8 cellular contexts compared by ENCODE assay signal in genomic region chr4:174217273-174218126, GRCh38.
A peak's percentile ranks its signal among the peaks of the same experiment; 100 is the strongest.
DNase-seq lines count a peak whose midpoint lies in the region; ATAC-seq and TF ChIP-seq lines count a peak whose summit lies in the region.

No MANE protein-coding gene starts in this region.

- WGBS in testis, 2 donors: 1 to 4% methylated on average over 25 to 41 of the region's 41 CpGs

- ATAC-seq in GM21529 (IDR thresholded peaks at IDR 0.05; ENCODE audit: unreplicated experiment) (no peak), HG03139 (IDR thresholded peaks at IDR 0.05; ENCODE audit: unreplicated experiment) (no peak)

- peaks cover 5% of the 10 kb centered on the region; the same call in 1 of the 2 replicates for H3K9me3 ChIP-seq in AG04450 (ENCODE audit: control insufficient read depth, insufficient read depth, low read length)
- H3K9me3 ChIP-seq in ascending aorta: no peaks in the 10 kb centered on the region
- no peaks in the 10 kb centered on the region for H3K9me3 ChIP-seq in testis

- intact Hi-C loops in ascending aorta (cut with DNase I) (no loop called here), testis (cut with DNase I; ENCODE audit: low total_unique reads) (no loop called here)

- POLR2A ChIA-PET in AG04450 (lab: Yijun Ruan, JAX) (no interaction called here), HEK293T (lab: Yijun Ruan, JAX) (interaction anchor here (0.6 to 3.3 kb wide), 12 partner anchors 7 to 688 kb away, joined by 3 to 25 read pairs (median 4); partner anchors contain the start of genes CEP44, FBXO8 and HAND2)

- TF ChIP-seq POLR2A in testis (IDR thresholded peaks at IDR 0.05): no peak

- H3K4me3 ChIP-seq in AG04450 (ENCODE audit: low read depth, low read length) (peak overlapping the region; percentile 35), ascending aorta (peak overlapping the region; percentile 32 to 67), testis (peak overlapping the region; percentile 6)

- no peaks in the 10 kb centered on the region for H3K36me3 ChIP-seq in ascending aorta
- H3K36me3 ChIP-seq in testis (ENCODE audit: low read depth, missing control alignments): no peaks in the 10 kb centered on the region

- CTCF ChIA-PET in AG04450 (lab: Charles Lee): interaction anchor here (0.5 to 0.7 kb wide), 2 partner anchors 97 to 227 kb away, joined by 3 read pairs; no protein-coding TSS in a partner anchor
- CTCF ChIA-PET in HEK293T (lab: Yijun Ruan, JAX): interaction anchor here (0.9 kb wide), 1 partner anchor 35 kb away, joined by 3 read pairs; no protein-coding TSS in a partner anchor

- H3K4me1 ChIP-seq in ascending aorta: peaks cover 0 to 15% of the 10 kb centered on the region in 2 donors
- H3K4me1 ChIP-seq in testis: peaks cover 20% of the 10 kb centered on the region

- no peak overlapping the region for H3K27ac ChIP-seq in AG04450 (ENCODE audit: low read depth, low read length)
- no peak overlapping the region for H3K27ac ChIP-seq in ascending aorta
- no peak overlapping the region for H3K27ac ChIP-seq in testis

- DNase-seq in AG04450 (ENCODE audit: low read depth, low spot score): no peak
- peak; percentile 36 for DNase-seq in HEK293T (ENCODE audit: extremely low spot score)
- no peak for DNase-seq in ascending aorta (ENCODE audit: low spot score in 2 of 2)
- peak; percentile 13 for DNase-seq in iPS-NIHi11 (ENCODE audit: low spot score)
- peak; percentile 32 for DNase-seq in testis
- DNase-seq in medulla oblongata (ENCODE audit: extremely low spot score): no peak

- 0 out of 2 replicates have a peak, but pooled peaks have one; percentile 10 for TF ChIP-seq CTCF in AG04450 (IDR thresholded peaks at IDR 0.05; ENCODE audit: low read depth, low read length)
- peak in 1 of 3 experiments; percentile 5 for TF ChIP-seq CTCF in ascending aorta (IDR thresholded peaks at IDR 0.05)
- no peak for TF ChIP-seq CTCF in testis (IDR thresholded peaks at IDR 0.05)

- peaks cover 49% of the 10 kb centered on the region for H3K27me3 ChIP-seq in AG04450 (ENCODE audit: control insufficient read depth, insufficient read depth, low read length)
- peaks cover 23% of the 10 kb centered on the region for H3K27me3 ChIP-seq in ascending aorta
- no peaks in the 10 kb centered on the region for H3K27me3 ChIP-seq in testis

TF ChIP-seq in HEK293T, 16 proteins besides CTCF, POLR2A, EP300 and RAD21:
- TF ChIP-seq SP1 (IDR thresholded peaks at IDR 0.05): no peak
- TF ChIP-seq L3MBTL2 (conservative IDR thresholded peaks at IDR 0.05): no peak
- no peak for TF ChIP-seq FOXK2 (IDR thresholded peaks at IDR 0.05)
- TF ChIP-seq PKNOX1 (IDR thresholded peaks at IDR 0.05): peak; percentile 93

Comparison
In these comparisons a context has a peak if more than half of its experiments do, and no peak if none do; other contexts are left out.
1. DNase-seq: peak in HEK293T (single experiment), iPS-NIHi11 (single experiment) and testis (single experiment); none in AG04450 (single experiment), ascending aorta (0 of 2) and medulla oblongata (single experiment).
2. Peak in every context shown above with its lines, with median percentiles within 50 percentile points of each other: H3K4me3 ChIP-seq.